Comparison of ENCODE assay signal across 8 cellular contexts in genomic region chrX:51892921-51893745, GRCh38. TPM values are rescaled to one million over a fixed set of nuclear protein-coding genes. Genes with fewer than 3 reads are reported as not detected.
DNase-seq lines count a peak whose midpoint lies in the region; ATAC-seq, FAIRE-seq and TF ChIP-seq lines count a peak whose summit lies in the region.

MAGED1 (plus strand) TSS chrX:51893623; CDS start chrX:51894305, 682 bp downstream.

- peaks cover 17% of the 10 kb centered on the region for H3K36me3 ChIP-seq in iPS-18a (ENCODE audit: control insufficient read depth, low read depth, low read length)
- peaks cover 29% of the 10 kb centered on the region for H3K36me3 ChIP-seq in skeletal muscle satellite cell (ENCODE audit: insufficient read depth, low read length)

- H3K9me3 ChIP-seq in iPS-18a (ENCODE audit: control insufficient read depth, low read depth, low read length), result peaks cover 4% of the 10 kb centered on the region
- no peaks in the 10 kb centered on the region for H3K9me3 ChIP-seq in skeletal muscle satellite cell (replicated peaks; ENCODE audit: low read length)

- H3K4me2 ChIP-seq in skeletal muscle satellite cell (ENCODE audit: low read length), result peak within 1 kb of the TSS; percentile 75

- peak within 1 kb of the TSS; percentile 78 for H3K4me3 ChIP-seq in iPS-18a (ENCODE audit: low read length)
- H3K4me3 ChIP-seq in skeletal muscle satellite cell (ENCODE audit: low read length), result peak within 1 kb of the TSS; percentile 86

- TF ChIP-seq POLR2A in GM12892 (IDR thresholded peaks at IDR 0.05; ENCODE audit: low read depth, low read length), result peak; percentile 63

- no peak for TF ChIP-seq CTCF in VCaP (conservative IDR thresholded peaks at IDR 0.05)

- H3K27ac ChIP-seq in VCaP (peak within 1 kb of the TSS; percentile 64), iPS-18a (ENCODE audit: low read length) (peak within 1 kb of the TSS; percentile 27)

- in situ Hi-C loops in T47D (cut with HindIII; ENCODE audit: low pct_unique_long_range_greater_than_20kb, low sequenced_read_pairs), result no loop called here

- H3K27me3 ChIP-seq in iPS-18a (ENCODE audit: control insufficient read depth, insufficient read depth, low read length), result no peaks in the 10 kb centered on the region
- no peaks in the 10 kb centered on the region for H3K27me3 ChIP-seq in skeletal muscle satellite cell (ENCODE audit: control insufficient read depth, insufficient read depth, low read length)

- H3K9ac ChIP-seq in iPS-18a (ENCODE audit: low read length) (peak within 1 kb of the TSS; percentile 79), skeletal muscle satellite cell (ENCODE audit: low read depth, low read length) (peak within 1 kb of the TSS; percentile 91)

- ATAC-seq in HG02840 (IDR thresholded peaks at IDR 0.05; ENCODE audit: low FRiP score, unreplicated experiment), result peak; percentile 62

- H3K4me1 ChIP-seq in iPS-18a (ENCODE audit: control insufficient read depth, low read depth, low read length) (peaks cover 5% of the 10 kb centered on the region), skeletal muscle satellite cell (ENCODE audit: control insufficient read depth, insufficient read depth, low read length) (peaks cover 23% of the 10 kb centered on the region)

- peak; percentile 94 for FAIRE-seq in GM12892 (lab: Jason Lieb, UNC)

- DNase-seq in GM12892 (ENCODE audit: insufficient read length) (peak; percentile 29), NCI-H2029 (lab: John Stamatoyannopoulos, UW) (peak; percentile 77), T47D (ENCODE audit: low read depth in 1 of 2, low spot score in 1 of 2) (peak; percentile 37 to 96)
- no peak for DNase-seq in NK-92 treated with Interleukin-12 subunit alpha and Interleukin-12 subunit beta, amount 100 ng/mL, for 24 hours (lab: John Stamatoyannopoulos, UW)

RNA-seq across cellular contexts. Expression of gene MAGED1, which starts in this region (rescaled TPM):
- 66.2 TPM for polyA plus RNA-seq in GM12892 (2012; ENCODE audit: missing spikeins)
- total RNA-seq in skeletal muscle satellite cell (2012; rRNA removed), result 214 and 249 TPM in 2 replicates
